ENCODE assay signal across 8 cellular contexts in the genomic region with DNA sequence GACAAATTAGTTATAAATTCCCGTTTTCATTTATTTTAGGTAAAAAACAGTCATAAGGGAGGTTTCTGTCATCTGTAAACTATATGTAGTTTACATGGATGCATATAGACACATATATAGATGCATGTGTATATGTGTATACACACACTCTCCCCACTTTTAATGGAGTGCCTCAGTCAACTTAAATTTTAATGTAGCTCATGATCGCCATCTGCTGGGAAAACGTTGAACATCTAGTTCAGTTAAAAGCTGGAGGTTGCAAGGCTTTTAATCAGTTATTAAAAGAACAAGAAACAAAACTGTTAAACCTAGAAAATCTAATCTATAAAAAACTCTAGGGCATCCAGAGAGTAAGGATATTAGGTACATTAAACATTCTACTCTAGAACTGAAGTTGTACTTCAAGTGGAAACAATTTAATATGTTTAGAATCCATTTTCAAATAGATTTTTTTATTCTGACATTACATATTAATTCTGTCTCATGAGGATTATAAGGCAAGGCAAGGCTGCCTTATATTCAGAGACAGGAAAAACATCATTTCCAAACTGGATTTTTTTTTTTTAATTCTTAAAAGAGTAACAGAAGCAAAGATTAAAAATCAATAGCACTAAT.
DNase-seq lines count a peak whose midpoint lies in the region; ATAC-seq and TF ChIP-seq lines count a peak whose summit lies in the region.

No MANE protein-coding gene starts in this region.

- H3K4me3 ChIP-seq in SK-N-MC: no peak overlapping the region
- no peak overlapping the region for H3K4me3 ChIP-seq in mammary epithelial cell (replicated peaks in 1 of 3; ENCODE audit: insufficient read depth in 1 of 3, low read depth in 2 of 3, low read length in 3 of 3)

- peak; percentile 43 for DNase-seq in AG20443 (ENCODE audit: low spot score)
- peak; percentile 60 for DNase-seq in HT-29 (ENCODE audit: low spot score)
- peak; percentile 53 for DNase-seq in SK-N-MC (ENCODE audit: low read depth, low spot score)
- peak; percentile 21 for DNase-seq in mammary epithelial cell
- no peak for DNase-seq in left lobe of liver (ENCODE audit: low spot score)
- DNase-seq in stimulated activated CD8-positive, alpha-beta memory T cell treated with anti-CD3 and anti-CD28 coated beads, Interleukin-4, amount 100 ng/mL, for 24 hours (ENCODE audit: low read depth): peak; percentile 7
- no peak for DNase-seq in GM19240 (ENCODE audit: insufficient read length, low spot score)

- H4K20me1 ChIP-seq in mammary epithelial cell (ENCODE audit: insufficient read depth, low read length): no peaks in the 10 kb centered on the region

- intact Hi-C loops in mammary epithelial cell (cut with micrococcal nuclease): loop anchor here (1.0 to 10.0 kb wide), 4 partner anchors 149 to 827 kb away; no protein-coding TSS in a partner anchor

- H3K79me2 ChIP-seq in mammary epithelial cell (ENCODE audit: insufficient read depth, low read length): no peaks in the 10 kb centered on the region

- no TSS peak for BruUV-seq in mammary epithelial cell (replicated peaks; lab: Mats Ljungman, UMichigan)

- no peaks in the 10 kb centered on the region for H3K27me3 ChIP-seq in mammary epithelial cell (ENCODE audit: insufficient read depth, low read length)

- H3K9me3 ChIP-seq in SK-N-MC (ENCODE audit: low read depth, low read length): no peaks in the 10 kb centered on the region
- H3K9me3 ChIP-seq in mammary epithelial cell (replicated peaks; ENCODE audit: insufficient read depth, low read length): no peaks in the 10 kb centered on the region

- dilution Hi-C loops in mammary epithelial cell (cut with HindIII; ENCODE audit: low sequenced_read_pairs): no loop called here

- H3K9ac ChIP-seq in SK-N-MC (ENCODE audit: insufficient read length) (no peak overlapping the region), mammary epithelial cell (ENCODE audit: insufficient read depth, low read length) (no peak overlapping the region)

- H2AFZ ChIP-seq in mammary epithelial cell (ENCODE audit: low read depth, low read length): no peak overlapping the region

- CTCF ChIA-PET in mammary epithelial cell (lab: Charles Lee; ENCODE audit: low non-redundant PET): interaction anchor here (0.5 to 1.1 kb wide), 9 partner anchors 20 to 528 kb away, joined by 3 to 8 read pairs (median 3); a partner anchor contains a TSS

- no peak overlapping the region for H3K4me2 ChIP-seq in mammary epithelial cell (ENCODE audit: insufficient read depth, low read depth, low read length)

- H3K27ac ChIP-seq in SK-N-MC: no peak overlapping the region
- no peak overlapping the region for H3K27ac ChIP-seq in mammary epithelial cell (ENCODE audit: insufficient read depth, low read depth, low read length)

- WGBS in mammary epithelial cell (ENCODE audit: low coverage, missing lambda C conversion rate): 25% methylated on average over 3 of the region's 3 CpGs

- H3K4me1 ChIP-seq in mammary epithelial cell (ENCODE audit: insufficient read depth, low read length): no peaks in the 10 kb centered on the region

- peak; percentile 81 for ATAC-seq in left lobe of liver

- H3K36me3 ChIP-seq in SK-N-MC (ENCODE audit: insufficient read depth, low read length): no peaks in the 10 kb centered on the region
- H3K36me3 ChIP-seq in mammary epithelial cell (ENCODE audit: insufficient read depth, low read length): no peaks in the 10 kb centered on the region

- TF ChIP-seq CTCF in GM12873 (IDR thresholded peaks at IDR 0.05; ENCODE audit: insufficient read depth, low read depth, low read length, missing control alignments): peak; percentile 47
- TF ChIP-seq CTCF in mammary epithelial cell (conservative IDR thresholded peaks at IDR 0.05 in 1 of 2, IDR thresholded peaks at IDR 0.05 in 1 of 2; ENCODE audit: extremely low read depth in 1 of 2, insufficient read depth in 1 of 2, low read depth in 1 of 2, low read length in 2 of 2): peak; percentile 47 to 57

- in situ Hi-C loops in mammary epithelial cell (cut with MboI; ENCODE audit: low sequenced_read_pairs in 2 of 2): loop anchor here (10.0 kb wide), 2 partner anchors 235 to 835 kb away; no protein-coding TSS in a partner anchor

Comparison
In these comparisons a context has a peak if more than half of its experiments do, and no peak if none do; other contexts are left out.
1. DNase-seq: peak in AG20443 (single experiment), HT-29 (single experiment), SK-N-MC (single experiment), mammary epithelial cell (single experiment) and stimulated activated CD8-positive, alpha-beta memory T cell treated with anti-CD3 and anti-CD28 coated beads, Interleukin-4, amount 100 ng/mL, for 24 hours (single experiment); none in left lobe of liver (single experiment) and GM19240 (single experiment).